8 cellular contexts compared by ENCODE assay signal in the genomic region with DNA sequence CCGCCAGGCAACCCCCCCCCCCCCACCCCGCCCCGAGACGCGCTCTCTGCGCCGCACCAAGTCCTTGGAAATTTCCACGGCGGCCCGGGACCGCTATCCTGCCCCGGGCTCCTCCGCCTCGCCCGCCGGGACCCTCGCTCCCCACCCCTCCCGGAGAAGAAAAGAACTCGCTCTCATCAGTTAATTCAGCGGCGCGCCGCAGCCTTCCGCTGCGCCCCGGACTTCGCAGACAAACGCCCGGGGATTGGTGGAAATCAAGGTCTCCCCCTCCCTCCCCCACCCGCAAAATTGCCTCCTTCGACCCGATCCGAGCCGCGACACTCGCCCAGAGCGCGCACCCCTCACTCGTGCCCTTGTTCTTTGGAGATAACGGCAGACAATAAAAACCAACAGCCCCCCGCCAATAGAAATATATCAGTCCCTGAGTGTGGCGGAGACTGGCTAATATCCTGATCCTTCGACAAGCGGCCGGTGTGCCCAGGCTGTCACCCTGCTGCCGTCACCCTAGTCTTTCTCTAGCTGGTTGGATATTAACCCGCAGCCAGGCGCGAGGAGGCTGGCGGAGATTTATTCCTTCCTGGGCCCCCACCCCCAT. TPM values are rescaled to one million over a fixed set of nuclear protein-coding genes. Genes with fewer than 3 reads are reported as not detected.
A peak's percentile ranks its signal among the peaks of the same experiment; 100 is the strongest.
DNase-seq lines count a peak whose midpoint lies in the region; ATAC-seq and TF ChIP-seq lines count a peak whose summit lies in the region.

A gene with protein sequence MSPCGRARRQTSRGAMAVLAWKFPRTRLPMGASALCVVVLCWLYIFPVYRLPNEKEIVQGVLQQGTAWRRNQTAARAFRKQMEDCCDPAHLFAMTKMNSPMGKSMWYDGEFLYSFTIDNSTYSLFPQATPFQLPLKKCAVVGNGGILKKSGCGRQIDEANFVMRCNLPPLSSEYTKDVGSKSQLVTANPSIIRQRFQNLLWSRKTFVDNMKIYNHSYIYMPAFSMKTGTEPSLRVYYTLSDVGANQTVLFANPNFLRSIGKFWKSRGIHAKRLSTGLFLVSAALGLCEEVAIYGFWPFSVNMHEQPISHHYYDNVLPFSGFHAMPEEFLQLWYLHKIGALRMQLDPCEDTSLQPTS (minus strand): TSS at position 12 of the 595 bp plus-strand sequence. CDS start 475 bp downstream, outside the sequence.

- DNase-seq in HuH-7.5 (ENCODE audit: low spot score): peak; percentile 47
- DNase-seq in activated CD4-positive, alpha-beta T cell treated with anti-CD3 and anti-CD28 coated beads for 4 hours: peak; percentile 58 to 61
- DNase-seq in lung (ENCODE audit: low spot score): no peak
- peak; percentile 32 for DNase-seq in stimulated activated CD8-positive, alpha-beta memory T cell treated with anti-CD3 and anti-CD28 coated beads, Interleukin-12 subunit alpha, Interleukin-12 subunit beta, amount 100 ng/mL, for 4 hours (ENCODE audit: low read depth)
- no peak for DNase-seq in HPDE6-E6E7 (ENCODE audit: extremely low spot score)

- H3K9me3 ChIP-seq in lung (ENCODE audit: control insufficient read depth in 2 of 2, insufficient read depth in 1 of 2, low read length in 1 of 2): no peaks in the 10 kb centered on the region

- H3K27ac Mint-ChIP-seq in dendritic cell treated with granulocyte-macrophage colony-stimulating factor and Interleukin-4, amounts not matched to agents 40 ng/mL and 50 ng/mL, for 4 days: peak within 1 kb of the TSS; percentile 63

- H3K36me3 ChIP-seq in ACC112 (ENCODE audit: insufficient read depth, low read length): no peaks in the 10 kb centered on the region
- H3K36me3 ChIP-seq in lung (ENCODE audit: control insufficient read depth in 2 of 2, insufficient read depth in 2 of 2, low read length in 2 of 2): no peaks in the 10 kb centered on the region

- peaks cover 57% of the 10 kb centered on the region for H3K27me3 Mint-ChIP-seq in dendritic cell treated with granulocyte-macrophage colony-stimulating factor and Interleukin-4, amounts not matched to agents 40 ng/mL and 50 ng/mL, for 4 days

- no peaks in the 10 kb centered on the region for H3K79me2 ChIP-seq in ACC112 (ENCODE audit: control insufficient read depth, insufficient read depth, low read length, unreplicated experiment)

- H3K27me3 ChIP-seq in ACC112 (ENCODE audit: insufficient read depth, low read length) (peaks cover 69% of the 10 kb centered on the region), lung (ENCODE audit: control insufficient read depth, insufficient read depth) (no peaks in the 10 kb centered on the region)

- H3K4me1 ChIP-seq in ACC112 (ENCODE audit: control insufficient read depth, insufficient read depth, low read length, unreplicated experiment) (no peaks in the 10 kb centered on the region), lung (ENCODE audit: control insufficient read depth in 2 of 2, insufficient read depth in 2 of 2, low read length in 2 of 2) (peaks cover 0 to 8% of the 10 kb centered on the region in 2 donors)

- H3K4me3 ChIP-seq in ACC112 (ENCODE audit: low read depth, low read length) (peak within 1 kb of the TSS; percentile 74), lung (peak within 1 kb of the TSS; percentile 46)

- ATAC-seq in GM19351 (IDR thresholded peaks at IDR 0.05; ENCODE audit: unreplicated experiment): peak; percentile 11
- ATAC-seq in lung (ENCODE audit: insufficient read depth, low FRiP score): peak; percentile 35

- H3K4me1 Mint-ChIP-seq in dendritic cell treated with granulocyte-macrophage colony-stimulating factor and Interleukin-4, amounts not matched to agents 40 ng/mL and 50 ng/mL, for 4 days (ENCODE audit: low read depth): peaks cover 46% of the 10 kb centered on the region

- H3K4me3 Mint-ChIP-seq in dendritic cell treated with granulocyte-macrophage colony-stimulating factor and Interleukin-4, amounts not matched to agents 40 ng/mL and 50 ng/mL, for 4 days: peak within 1 kb of the TSS; percentile 86

- WGBS in lung, 2 donors: 0 to 1% methylated on average over 36 to 50 of the region's 50 CpGs

- H3K36me3 Mint-ChIP-seq in dendritic cell treated with granulocyte-macrophage colony-stimulating factor and Interleukin-4, amounts not matched to agents 40 ng/mL and 50 ng/mL, for 4 days (ENCODE audit: low read depth): no peaks in the 10 kb centered on the region

- intact Hi-C loops in dendritic cell treated with granulocyte-macrophage colony-stimulating factor and Interleukin-4, amounts not matched to agents 40 ng/mL and 50 ng/mL, for 4 days (cut with micrococcal nuclease): loop anchor here (2.0 to 10.0 kb wide), 3 partner anchors 110 to 637 kb away; no protein-coding TSS in a partner anchor

- H2AFZ ChIP-seq in ACC112 (ENCODE audit: low read length, unreplicated experiment): peak within 1 kb of the TSS; percentile 49

- no peak for TF ChIP-seq CTCF in lung (IDR thresholded peaks at IDR 0.05; ENCODE audit: control extremely low read depth, extremely low read depth)

- no peaks in the 10 kb centered on the region for H3K9me3 Mint-ChIP-seq in dendritic cell treated with granulocyte-macrophage colony-stimulating factor and Interleukin-4, amounts not matched to agents 40 ng/mL and 50 ng/mL, for 4 days

- no peak within 1 kb of the TSS for H3K27ac ChIP-seq in ACC112 (ENCODE audit: low read depth, low read length)
- H3K27ac ChIP-seq in lung (ENCODE audit: low read depth in 1 of 2, low read length in 1 of 2): peak within 1 kb of the TSS in 1 of 2 donors; percentile 83

RNA-seq across cellular contexts. Expression of the gene that starts here (rescaled TPM):
- 10 to 100 TPM in 1 of 2 donors, 1 to 10 TPM in 1; 5.3 to 20.9 TPM for total RNA-seq in lung
- 1 to 10 TPM; 1.2 to 1.7 TPM for polyA plus RNA-seq in lung

Comparison
In these comparisons a context has a peak if more than half of its experiments do, and no peak if none do; other contexts are left out.
1. DNase-seq: peak in HuH-7.5 (single experiment), activated CD4-positive, alpha-beta T cell treated with anti-CD3 and anti-CD28 coated beads for 4 hours (2 of 2) and stimulated activated CD8-positive, alpha-beta memory T cell treated with anti-CD3 and anti-CD28 coated beads, Interleukin-12 subunit alpha, Interleukin-12 subunit beta, amount 100 ng/mL, for 4 hours (single experiment); none in lung (single experiment) and HPDE6-E6E7 (single experiment).